27 cellular contexts compared by ENCODE assay signal in genomic region chr5:63164838-63165237, GRCh38.
"Had no signal": no experiment of that assay in that cellular context is flagged by ENCODE, and none has a peak within 500 bp of the region (broad histone marks: within the 10 kb centered on the region; RNA-seq: fewer than 3 reads in every experiment).

No MANE protein-coding gene starts in this region.

- DNase-seq: hippocampal formation; immature natural killer cell; kidney; left ventricle myocardium superior; lower lobe of right lung; mammary epithelial cell; mesenchymal stem cell; naive thymus-derived CD8-positive, alpha-beta T cell; ovary; stimulated activated CD4-positive, alpha-beta T cell treated with anti-CD3 and anti-CD28 coated beads, Interleukin-12 subunit alpha, Interleukin-12 subunit beta, amount 100 ng/mL, for 4 hours; stimulated activated CD4-positive, alpha-beta T cell treated with anti-CD3 and anti-CD28 coated beads, Interleukin-15, amount 100 ng/mL, for 24 hours; stimulated activated CD4-positive, alpha-beta T cell treated with anti-CD3 and anti-CD28 coated beads, Interleukin-2, amount 100 ng/mL, for 24 hours; stimulated activated CD4-positive, alpha-beta T cell treated with anti-CD3 and anti-CD28 coated beads, Interleukin-4, amount 100 ng/mL, for 1 hour; stimulated activated naive CD4-positive, alpha-beta T cell; upper lobe of left lung had no signal

- H3K27ac Mint-ChIP-seq: immature natural killer cell; naive thymus-derived CD8-positive, alpha-beta T cell; nephron; stimulated activated naive CD8-positive, alpha-beta T cell treated with anti-CD3 and anti-CD28 coated beads, Interleukin-15, Interleukin-2, amounts not matched to agents 100 ng/mL and 50 ng/mL, for 24 hours had no signal

- H3K4me1 ChIP-seq: lower lobe of right lung, right atrium auricular region, suprapubic skin, tibial nerve, upper lobe of left lung, vagina had no signal

- H3K9me3 ChIP-seq: lower lobe of right lung, ovary, right atrium auricular region, suprapubic skin, thoracic aorta, tibial nerve, upper lobe of left lung, vagina had no signal

- H3K36me3 Mint-ChIP-seq: immature natural killer cell; naive thymus-derived CD8-positive, alpha-beta T cell had no signal

- H3K4me1 Mint-ChIP-seq: immature natural killer cell; naive thymus-derived CD8-positive, alpha-beta T cell; nephron had no signal

- H3K4me3 Mint-ChIP-seq: immature natural killer cell; naive thymus-derived CD8-positive, alpha-beta T cell; nephron; neural crest cell; stimulated activated naive CD8-positive, alpha-beta T cell treated with anti-CD3 and anti-CD28 coated beads, Interleukin-15, Interleukin-2, amounts not matched to agents 100 ng/mL and 50 ng/mL, for 24 hours had no signal

- H3K4me3 ChIP-seq: lower lobe of right lung, ovary, right atrium auricular region, skin epidermis, suprapubic skin, thoracic aorta, tibial nerve, upper lobe of left lung, vagina had no signal

- FAIRE-seq: islet of Langerhans, kidney had no signal

- H3K27ac ChIP-seq: lower lobe of right lung, ovary, right atrium auricular region, skin epidermis, suprapubic skin, thoracic aorta, tibial nerve, upper lobe of left lung, vagina had no signal

- H3K36me3 ChIP-seq: lower lobe of right lung, ovary, right atrium auricular region, suprapubic skin, thoracic aorta, tibial nerve, upper lobe of left lung, vagina had no signal

- H3K9me3 Mint-ChIP-seq: naive thymus-derived CD8-positive, alpha-beta T cell; nephron; stimulated activated naive CD8-positive, alpha-beta T cell treated with anti-CD3 and anti-CD28 coated beads, Interleukin-15, Interleukin-2, amounts not matched to agents 100 ng/mL and 50 ng/mL, for 24 hours had no signal

- ATAC-seq: left ventricle myocardium superior; lower lobe of right lung; naive thymus-derived CD8-positive, alpha-beta T cell; sciatic nerve had no signal

- H3K27me3 Mint-ChIP-seq: naive thymus-derived CD8-positive, alpha-beta T cell; progenitor cell of endocrine pancreas; stimulated activated naive CD8-positive, alpha-beta T cell treated with anti-CD3 and anti-CD28 coated beads, Interleukin-15, Interleukin-2, amounts not matched to agents 100 ng/mL and 50 ng/mL, for 24 hours had no signal

- H3K27me3 ChIP-seq: ovary, right atrium auricular region, suprapubic skin, tibial nerve, upper lobe of left lung, vagina had no signal
